In genomic region chr17:33196883-33197282, GRCh38 we compare ENCODE assay signal across 9 cellular contexts.
"Had no signal": no experiment of that assay in that cellular context is flagged by ENCODE, and none has a peak within 500 bp of the region (broad histone marks: within the 10 kb centered on the region; RNA-seq: fewer than 3 reads in every experiment).

No MANE protein-coding gene starts in this region.

- ATAC-seq: HepG2 had no signal

- H3K4me2 ChIP-seq: KMS-11 had no signal

- H3K27ac Mint-ChIP-seq: IgD-negative memory B cell had no signal

- H3K36me3 Mint-ChIP-seq: IgD-negative memory B cell had no signal

- H3K27ac ChIP-seq: HL-60, KMS-11 had no signal

- FAIRE-seq: HepG2, HTR-8/SVneo had no signal

- H3K4me1 Mint-ChIP-seq: IgD-negative memory B cell had no signal

- H3K9me3 Mint-ChIP-seq: IgD-negative memory B cell had no signal

- H3K9ac ChIP-seq: KMS-11 had no signal

- DNase-seq: IMR-90, Karpas-422, KBM-7, KG1 had no signal
